ENCODE assay signal across 8 cellular contexts in the genomic region with DNA sequence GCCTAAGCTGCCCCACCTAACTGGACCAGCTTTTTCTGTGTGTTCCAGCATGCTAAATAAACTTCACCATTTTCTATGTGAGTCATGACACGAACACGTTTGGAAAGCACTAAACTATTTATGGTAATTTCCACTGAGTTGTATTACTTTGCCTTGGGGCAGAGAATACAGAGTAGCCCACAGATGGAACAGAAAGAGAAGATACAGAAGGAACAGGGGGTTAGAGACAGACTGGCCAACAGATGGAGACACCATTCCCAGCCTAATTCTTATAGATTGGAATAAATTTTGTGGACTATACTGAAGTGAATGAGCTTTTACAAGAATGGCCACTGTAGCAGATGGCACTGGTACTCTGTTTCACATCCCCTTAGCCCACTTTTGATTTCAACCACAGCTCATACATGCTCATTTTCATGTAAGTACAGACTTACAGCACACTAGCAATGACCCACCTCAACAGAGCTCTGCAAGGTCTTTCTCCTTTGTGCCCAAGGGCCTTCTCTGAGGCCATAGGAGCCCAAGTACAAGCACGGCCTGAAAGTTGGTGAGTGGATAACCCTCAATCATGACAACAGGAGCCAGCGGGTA. TPM values are rescaled to one million over a fixed set of nuclear protein-coding genes. Genes with fewer than 3 reads are reported as not detected.
DNase-seq lines count a peak whose midpoint lies in the region; ATAC-seq and TF ChIP-seq lines count a peak whose summit lies in the region.

No MANE protein-coding gene starts in this region.

- 57% methylated on average over 4 of the region's 4 CpGs for WGBS in prostate gland

- DNase-seq in MV-4-11 (lab: John Stamatoyannopoulos, UW): peak; percentile 73
- DNase-seq in kidney tubule cell (ENCODE audit: low spot score): peak; percentile 61
- DNase-seq in dorsolateral prefrontal cortex: no peak
- DNase-seq in iPS-NIHi11 (ENCODE audit: low spot score): no peak
- DNase-seq in prostate gland (ENCODE audit: low spot score): no peak
- DNase-seq in activated T-cell treated with anti-CD3 and anti-CD28 coated beads, Interleukin-2, amount 50 U/mL, for 48 hours: no peak

- no peaks in the 10 kb centered on the region for H3K27me3 ChIP-seq in dorsolateral prefrontal cortex
- no peaks in the 10 kb centered on the region for H3K27me3 ChIP-seq in prostate gland (replicated peaks; ENCODE audit: insufficient read depth)

- TF ChIP-seq POLR2A in prostate gland (IDR thresholded peaks at IDR 0.05): no peak

- ATAC-seq in GM18858 (IDR thresholded peaks at IDR 0.05; ENCODE audit: unreplicated experiment) (peak; percentile 92), HG02571 (IDR thresholded peaks at IDR 0.05; ENCODE audit: unreplicated experiment) (peak; percentile 98)

- TF ChIP-seq CTCF in dorsolateral prefrontal cortex (IDR thresholded peaks at IDR 0.05 in 54 of 56, conservative IDR thresholded peaks at IDR 0.05 in 2 of 56; ENCODE audit: low read depth in 1 of 56, partially characterized antibody in 56 of 56): no peak
- TF ChIP-seq CTCF in prostate gland (IDR thresholded peaks at IDR 0.05): no peak

- H3K4me3 ChIP-seq in dorsolateral prefrontal cortex (no peak overlapping the region), prostate gland (no peak overlapping the region)

- no peaks in the 10 kb centered on the region for H3K9me3 ChIP-seq in prostate gland

- H3K36me3 ChIP-seq in prostate gland: no peaks in the 10 kb centered on the region

- H3K27ac ChIP-seq in dorsolateral prefrontal cortex: no peak overlapping the region
- no peak overlapping the region for H3K27ac ChIP-seq in prostate gland

- intact Hi-C loops in dorsolateral prefrontal cortex (cut with DNase I): no loop called here
- intact Hi-C loops in prostate gland (cut with DNase I): no loop called here

- no peaks in the 10 kb centered on the region for H3K4me1 ChIP-seq in prostate gland (replicated peaks)

RNA-seq across cellular contexts. Expression of gene NT5DC1, which starts 13.1 kb away (rescaled TPM):
- total RNA-seq in dorsolateral prefrontal cortex: 100 to 1,000 TPM in 1 of 120 experiments, 10 to 100 TPM in 119; 19.0 to 111 (median 44.0) TPM
- 10 to 100 TPM; 12.3 to 26.1 TPM for total RNA-seq in prostate gland

RNA-seq across cellular contexts. Expression of gene FRK, which starts 26.8 kb away (rescaled TPM):
- 1 to 10 TPM in 102 of 120 experiments, under 1 TPM in 18; 0.63 to 3.4 (median 1.4) TPM for total RNA-seq in dorsolateral prefrontal cortex
- total RNA-seq in prostate gland: 1 to 10 TPM; 3.2 to 6.9 TPM

RNA-seq across cellular contexts. Expression of gene COL10A1, which starts 38.4 kb away (rescaled TPM):
- 1 to 10 TPM in 100 of 120 experiments, under 1 TPM in 20; 0.14 to 5.8 (median 1.9) TPM for total RNA-seq in dorsolateral prefrontal cortex
- not detected for total RNA-seq in prostate gland

Comparison
In these comparisons a context has a peak if more than half of its experiments do, and no peak if none do; other contexts are left out.
1. DNase-seq: peak in MV-4-11 (single experiment) and kidney tubule cell (single experiment); none in dorsolateral prefrontal cortex (0 of 10), iPS-NIHi11 (single experiment), prostate gland (single experiment) and activated T-cell treated with anti-CD3 and anti-CD28 coated beads, Interleukin-2, amount 50 U/mL, for 48 hours (0 of 2).